1 cellular context compared by ENCODE assay signal in the genomic region with DNA sequence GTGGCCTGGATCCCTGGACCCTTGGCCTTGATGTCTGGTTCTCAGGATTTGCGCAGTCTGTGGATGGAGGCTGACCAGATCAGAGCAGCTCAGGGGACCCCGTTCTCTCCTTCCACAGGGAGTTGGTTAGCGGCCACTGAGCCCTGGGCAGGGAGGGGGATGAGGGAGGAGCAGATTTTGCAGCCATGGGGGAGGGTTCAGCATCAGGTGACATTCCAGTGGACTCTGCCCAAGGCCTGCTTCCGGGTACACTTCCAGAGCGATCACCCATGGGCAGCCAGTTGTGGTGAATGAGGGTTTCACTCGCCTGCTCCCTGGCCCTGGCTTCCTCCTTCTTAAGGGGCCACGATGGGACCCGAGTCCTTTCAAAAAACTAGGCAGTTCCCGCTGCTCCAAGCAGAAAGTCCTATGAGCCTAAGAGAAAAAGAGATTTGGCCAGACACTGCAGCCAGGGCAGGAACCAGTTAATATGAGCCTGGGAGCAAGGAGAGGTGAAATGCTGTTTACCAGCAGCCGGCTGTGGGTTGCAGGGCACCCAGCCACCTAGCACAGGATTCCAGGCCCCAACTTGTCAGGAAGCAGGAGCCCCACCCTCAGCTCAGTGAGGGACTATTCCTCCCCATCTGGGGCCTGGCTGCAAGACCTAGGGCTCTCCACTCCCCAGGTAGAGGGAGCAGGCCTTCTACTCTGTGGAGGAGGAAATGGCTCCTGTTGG.
TF ChIP-seq lines count a peak whose summit lies in the region.

No MANE protein-coding gene starts in this region.

TF ChIP-seq in HepG2, 621 proteins besides CTCF, POLR2A, EP300 and RAD21 (continued from another document and continues in another):
- TF ChIP-seq, protein P1, sequence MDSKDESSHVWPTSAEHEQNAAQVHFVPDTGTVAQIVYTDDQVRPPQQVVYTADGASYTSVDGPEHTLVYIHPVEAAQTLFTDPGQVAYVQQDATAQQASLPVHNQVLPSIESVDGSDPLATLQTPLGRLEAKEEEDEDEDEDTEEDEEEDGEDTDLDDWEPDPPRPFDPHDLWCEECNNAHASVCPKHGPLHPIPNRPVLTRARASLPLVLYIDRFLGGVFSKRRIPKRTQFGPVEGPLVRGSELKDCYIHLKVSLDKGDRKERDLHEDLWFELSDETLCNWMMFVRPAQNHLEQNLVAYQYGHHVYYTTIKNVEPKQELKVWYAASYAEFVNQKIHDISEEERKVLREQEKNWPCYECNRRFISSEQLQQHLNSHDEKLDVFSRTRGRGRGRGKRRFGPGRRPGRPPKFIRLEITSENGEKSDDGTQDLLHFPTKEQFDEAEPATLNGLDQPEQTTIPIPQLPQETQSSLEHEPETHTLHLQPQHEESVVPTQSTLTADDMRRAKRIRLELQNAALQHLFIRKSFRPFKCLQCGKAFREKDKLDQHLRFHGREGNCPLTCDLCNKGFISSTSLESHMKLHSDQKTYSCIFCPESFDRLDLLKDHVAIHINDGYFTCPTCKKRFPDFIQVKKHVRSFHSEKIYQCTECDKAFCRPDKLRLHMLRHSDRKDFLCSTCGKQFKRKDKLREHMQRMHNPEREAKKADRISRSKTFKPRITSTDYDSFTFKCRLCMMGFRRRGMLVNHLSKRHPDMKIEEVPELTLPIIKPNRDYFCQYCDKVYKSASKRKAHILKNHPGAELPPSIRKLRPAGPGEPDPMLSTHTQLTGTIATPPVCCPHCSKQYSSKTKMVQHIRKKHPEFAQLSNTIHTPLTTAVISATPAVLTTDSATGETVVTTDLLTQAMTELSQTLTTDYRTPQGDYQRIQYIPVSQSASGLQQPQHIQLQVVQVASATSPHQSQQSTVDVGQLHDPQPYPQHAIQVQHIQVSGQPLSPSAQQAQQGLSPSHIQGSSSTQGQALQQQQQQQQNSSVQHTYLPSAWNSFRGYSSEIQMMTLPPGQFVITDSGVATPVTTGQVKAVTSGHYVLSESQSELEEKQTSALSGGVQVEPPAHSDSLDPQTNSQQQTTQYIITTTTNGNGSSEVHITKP (CRISPR knock-in tag; IDR thresholded peaks at IDR 0.05; ENCODE audit: low read depth), result peak; percentile 77
- TF ChIP-seq KDM6A (CRISPR knock-in tag; IDR thresholded peaks at IDR 0.05; ENCODE audit: low read depth) (no peak), ZNF776 (CRISPR knock-in tag; IDR thresholded peaks at IDR 0.05) (peak; percentile 82; the same call in 1 of the 2 replicates), PHF20 (CRISPR knock-in tag; IDR thresholded peaks at IDR 0.05) (peak; percentile 80; the same call in 1 of the 2 replicates), KDM5A (IDR thresholded peaks at IDR 0.05; ENCODE audit: borderline replicate concordance, low read length) (no peak), RFXANK (CRISPR knock-in tag; IDR thresholded peaks at IDR 0.05) (no peak), ZNF251 (CRISPR knock-in tag; IDR thresholded peaks at IDR 0.05) (no peak), ZNF253 (CRISPR knock-in tag; IDR thresholded peaks at IDR 0.05; ENCODE audit: borderline replicate concordance) (no peak), BRD4 (CRISPR knock-in tag; IDR thresholded peaks at IDR 0.05) (peak; percentile 28; the same call in 1 of the 2 replicates), DNMT1 (CRISPR knock-in tag; IDR thresholded peaks at IDR 0.05) (no peak; the same call in 1 of the 2 replicates), SMARCC2 (IDR thresholded peaks at IDR 0.05) (no peak), PREB (CRISPR knock-in tag; IDR thresholded peaks at IDR 0.05) (no peak; the same call in 1 of the 2 replicates), SNRNP70 (IDR thresholded peaks at IDR 0.05; ENCODE audit: low read depth, low read length) (no peak), ZNF260 (CRISPR knock-in tag; IDR thresholded peaks at IDR 0.05; ENCODE audit: borderline replicate concordance, low read depth) (no peak), ZNF232 (CRISPR knock-in tag; IDR thresholded peaks at IDR 0.05; ENCODE audit: borderline replicate concordance) (peak; percentile 69; the same call in 1 of the 2 replicates), NKX3-1 (CRISPR knock-in tag; IDR thresholded peaks at IDR 0.05) (no peak), SRSF4 (IDR thresholded peaks at IDR 0.05; ENCODE audit: low read depth, low read length, poor library complexity, severe bottlenecking) (no peak), MZF1 (CRISPR knock-in tag; IDR thresholded peaks at IDR 0.05; ENCODE audit: borderline replicate concordance) (no peak), MXI1 (IDR thresholded peaks at IDR 0.05; ENCODE audit: borderline replicate concordance, low read depth, low read length) (peak; percentile 73; the same call in 1 of the 3 replicates), TCF12 (IDR thresholded peaks at IDR 0.05) (no peak), TCF12 (CRISPR knock-in tag; IDR thresholded peaks at IDR 0.05) (peak; percentile 95), GABPB1 (CRISPR knock-in tag; IDR thresholded peaks at IDR 0.05) (peak; percentile 88), SMAD1 (CRISPR knock-in tag; IDR thresholded peaks at IDR 0.05; ENCODE audit: borderline replicate concordance, low read depth) (0 out of 2 replicates have a peak, but pooled peaks have one; percentile 78), ZNF367 (CRISPR knock-in tag; IDR thresholded peaks at IDR 0.05; ENCODE audit: borderline replicate concordance) (no peak), REPIN1 (CRISPR knock-in tag; IDR thresholded peaks at IDR 0.05; ENCODE audit: borderline replicate concordance, low read depth) (peak; percentile 86; the same call in 1 of the 2 replicates), HBP1 (CRISPR knock-in tag; IDR thresholded peaks at IDR 0.05; ENCODE audit: low read depth) (peak; percentile 89), NFIC (IDR thresholded peaks at IDR 0.05; ENCODE audit: low read length) (no peak), PATZ1 (CRISPR knock-in tag; IDR thresholded peaks at IDR 0.05) (peak; percentile 83), USF2 (IDR thresholded peaks at IDR 0.05; ENCODE audit: low read depth, low read length) (peak; percentile 73; the same call in 1 of the 2 replicates), USF2 (CRISPR knock-in tag; IDR thresholded peaks at IDR 0.05; ENCODE audit: borderline replicate concordance) (peak; percentile 84; the same call in 1 of the 2 replicates), ZNF639 (CRISPR knock-in tag; conservative IDR thresholded peaks at IDR 0.05) (no peak; the same call in 1 of the 2 replicates), FOXO1 (CRISPR knock-in tag; IDR thresholded peaks at IDR 0.05) (peak; percentile 61), ZNF569 (CRISPR knock-in tag; IDR thresholded peaks at IDR 0.05; ENCODE audit: borderline replicate concordance) (peak; percentile 76; the same call in 1 of the 2 replicates), ZFX (CRISPR knock-in tag; IDR thresholded peaks at IDR 0.05; ENCODE audit: low read depth) (peak; percentile 98), FOXP1 (IDR thresholded peaks at IDR 0.05) (no peak), FOXP1 (CRISPR knock-in tag; IDR thresholded peaks at IDR 0.05) (peak; percentile 34; the same call in 1 of the 2 replicates), HOXA9 (CRISPR knock-in tag; IDR thresholded peaks at IDR 0.05; ENCODE audit: borderline replicate concordance) (no peak), IRX3 (CRISPR knock-in tag; IDR thresholded peaks at IDR 0.05; ENCODE audit: borderline replicate concordance, low read depth) (peak; percentile 75; the same call in 1 of the 2 replicates)
- TF ChIP-seq, protein P2, sequence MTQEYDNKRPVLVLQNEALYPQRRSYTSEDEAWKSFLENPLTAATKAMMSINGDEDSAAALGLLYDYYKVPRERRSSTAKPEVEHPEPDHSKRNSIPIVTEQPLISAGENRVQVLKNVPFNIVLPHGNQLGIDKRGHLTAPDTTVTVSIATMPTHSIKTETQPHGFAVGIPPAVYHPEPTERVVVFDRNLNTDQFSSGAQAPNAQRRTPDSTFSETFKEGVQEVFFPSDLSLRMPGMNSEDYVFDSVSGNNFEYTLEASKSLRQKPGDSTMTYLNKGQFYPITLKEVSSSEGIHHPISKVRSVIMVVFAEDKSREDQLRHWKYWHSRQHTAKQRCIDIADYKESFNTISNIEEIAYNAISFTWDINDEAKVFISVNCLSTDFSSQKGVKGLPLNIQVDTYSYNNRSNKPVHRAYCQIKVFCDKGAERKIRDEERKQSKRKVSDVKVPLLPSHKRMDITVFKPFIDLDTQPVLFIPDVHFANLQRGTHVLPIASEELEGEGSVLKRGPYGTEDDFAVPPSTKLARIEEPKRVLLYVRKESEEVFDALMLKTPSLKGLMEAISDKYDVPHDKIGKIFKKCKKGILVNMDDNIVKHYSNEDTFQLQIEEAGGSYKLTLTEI (CRISPR knock-in tag; conservative IDR thresholded peaks at IDR 0.05), result no peak
- TF ChIP-seq, protein P3, sequence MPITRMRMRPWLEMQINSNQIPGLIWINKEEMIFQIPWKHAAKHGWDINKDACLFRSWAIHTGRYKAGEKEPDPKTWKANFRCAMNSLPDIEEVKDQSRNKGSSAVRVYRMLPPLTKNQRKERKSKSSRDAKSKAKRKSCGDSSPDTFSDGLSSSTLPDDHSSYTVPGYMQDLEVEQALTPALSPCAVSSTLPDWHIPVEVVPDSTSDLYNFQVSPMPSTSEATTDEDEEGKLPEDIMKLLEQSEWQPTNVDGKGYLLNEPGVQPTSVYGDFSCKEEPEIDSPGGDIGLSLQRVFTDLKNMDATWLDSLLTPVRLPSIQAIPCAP (CRISPR knock-in tag; IDR thresholded peaks at IDR 0.05; ENCODE audit: low read depth), result no peak
- TF ChIP-seq, protein P4, sequence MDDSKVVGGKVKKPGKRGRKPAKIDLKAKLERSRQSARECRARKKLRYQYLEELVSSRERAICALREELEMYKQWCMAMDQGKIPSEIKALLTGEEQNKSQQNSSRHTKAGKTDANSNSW (CRISPR knock-in tag; IDR thresholded peaks at IDR 0.05; ENCODE audit: borderline replicate concordance), result no peak
